ENCODE assay signal across 1 cellular context in the genomic region with DNA sequence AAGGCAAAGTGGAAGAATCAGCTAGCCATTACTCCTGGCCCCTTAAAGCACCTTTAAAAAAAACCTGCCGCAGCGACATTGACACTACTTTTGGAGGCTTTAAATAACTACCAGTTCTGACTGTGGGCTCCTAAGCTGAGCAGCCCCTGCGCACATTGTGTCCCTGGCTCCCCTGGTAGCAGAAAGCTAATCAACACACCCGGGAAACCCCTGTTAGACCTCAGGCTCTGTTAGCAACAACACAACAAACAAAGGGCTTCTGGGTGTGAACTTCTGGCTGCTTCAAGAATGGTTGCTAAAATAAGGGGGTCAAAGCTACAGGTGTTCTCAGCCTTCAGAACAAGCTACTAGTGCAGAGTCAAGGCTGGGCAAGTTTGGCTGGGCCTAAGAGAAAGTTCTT.
TF ChIP-seq lines count a peak whose summit lies in the region.

No MANE protein-coding gene starts in this region.

TF ChIP-seq in K562, 482 proteins besides CTCF, POLR2A, EP300 and RAD21 (continued from another document and continues in another):
- TF ChIP-seq, protein P1, sequence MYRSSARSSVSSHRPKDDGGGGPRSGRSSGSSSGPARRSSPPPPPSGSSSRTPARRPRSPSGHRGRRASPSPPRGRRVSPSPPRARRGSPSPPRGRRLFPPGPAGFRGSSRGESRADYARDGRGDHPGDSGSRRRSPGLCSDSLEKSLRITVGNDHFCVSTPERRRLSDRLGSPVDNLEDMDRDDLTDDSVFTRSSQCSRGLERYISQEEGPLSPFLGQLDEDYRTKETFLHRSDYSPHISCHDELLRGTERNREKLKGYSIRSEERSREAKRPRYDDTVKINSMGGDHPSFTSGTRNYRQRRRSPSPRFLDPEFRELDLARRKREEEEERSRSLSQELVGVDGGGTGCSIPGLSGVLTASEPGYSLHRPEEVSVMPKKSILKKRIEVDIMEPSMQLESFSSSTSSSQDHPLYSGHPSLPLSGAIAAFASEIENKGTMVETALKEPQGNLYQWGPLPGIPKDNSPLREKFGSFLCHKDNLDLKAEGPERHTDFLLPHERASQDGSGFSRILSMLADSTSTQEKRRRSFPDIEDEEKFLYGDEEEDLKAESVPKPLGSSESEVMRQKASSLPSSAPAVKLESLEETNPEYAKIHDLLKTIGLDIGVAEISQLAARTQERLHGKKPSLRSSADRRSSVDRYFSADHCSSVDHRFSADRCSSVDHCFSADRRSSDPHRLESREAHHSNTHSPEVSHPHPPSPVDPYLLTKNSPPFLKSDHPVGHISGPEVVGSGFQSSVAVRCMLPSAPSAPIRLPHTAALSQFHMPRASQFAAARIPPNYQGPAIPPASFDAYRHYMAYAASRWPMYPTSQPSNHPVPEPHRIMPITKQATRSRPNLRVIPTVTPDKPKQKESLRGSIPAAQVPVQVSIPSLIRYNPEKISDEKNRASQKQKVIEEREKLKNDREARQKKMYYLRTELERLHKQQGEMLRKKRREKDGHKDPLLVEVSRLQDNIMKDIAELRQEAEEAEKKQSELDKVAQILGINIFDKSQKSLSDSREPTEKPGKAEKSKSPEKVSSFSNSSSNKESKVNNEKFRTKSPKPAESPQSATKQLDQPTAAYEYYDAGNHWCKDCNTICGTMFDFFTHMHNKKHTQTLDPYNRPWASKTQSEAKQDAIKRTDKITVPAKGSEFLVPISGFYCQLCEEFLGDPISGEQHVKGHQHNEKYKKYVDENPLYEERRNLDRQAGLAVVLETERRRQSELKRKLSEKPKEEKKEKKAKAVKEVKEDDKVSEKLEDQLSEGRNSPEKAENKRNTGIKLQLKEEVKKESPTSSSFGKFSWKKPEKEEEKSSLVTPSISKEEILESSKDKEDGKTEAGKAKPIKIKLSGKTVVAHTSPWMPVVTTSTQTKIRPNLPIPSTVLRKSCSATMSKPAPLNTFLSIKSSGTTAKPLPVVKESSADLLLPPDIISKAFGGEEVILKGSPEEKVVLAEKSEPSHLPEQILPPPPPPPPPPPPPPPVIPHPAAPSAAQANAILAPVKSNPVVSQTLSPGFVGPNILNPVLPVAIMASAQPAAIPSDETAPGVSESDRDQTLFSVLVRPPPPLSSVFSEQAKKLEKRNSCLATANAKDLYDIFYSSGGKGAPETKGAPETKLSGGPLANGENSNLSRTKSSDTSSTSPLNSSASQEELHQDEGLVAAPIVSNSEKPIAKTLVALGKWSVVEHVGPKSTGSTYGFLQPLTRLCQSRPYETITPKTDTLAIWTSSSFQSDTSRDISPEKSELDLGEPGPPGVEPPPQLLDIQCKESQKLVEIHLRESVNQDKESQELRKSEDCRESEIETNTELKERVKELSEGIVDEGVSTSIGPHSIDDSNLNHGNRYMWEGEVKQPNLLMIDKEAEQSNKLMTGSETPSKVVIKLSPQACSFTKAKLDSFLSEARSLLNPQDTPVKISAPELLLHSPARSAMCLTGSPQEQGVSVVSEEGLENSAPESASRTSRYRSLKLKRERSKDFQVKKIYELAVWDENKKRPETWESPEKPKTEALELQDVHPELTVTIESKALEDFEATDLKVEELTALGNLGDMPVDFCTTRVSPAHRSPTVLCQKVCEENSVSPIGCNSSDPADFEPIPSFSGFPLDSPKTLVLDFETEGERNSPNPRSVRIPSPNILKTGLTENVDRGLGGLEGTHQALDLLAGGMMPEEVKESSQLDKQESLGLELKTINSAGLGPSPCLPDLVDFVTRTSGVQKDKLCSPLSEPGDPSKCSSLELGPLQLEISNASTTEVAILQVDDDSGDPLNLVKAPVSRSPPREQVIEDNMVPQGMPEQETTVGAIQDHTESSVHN (IDR thresholded peaks at IDR 0.05; ENCODE audit: borderline replicate concordance in 1 of 2, low read depth in 1 of 2): no peak
- TF ChIP-seq, protein P2, sequence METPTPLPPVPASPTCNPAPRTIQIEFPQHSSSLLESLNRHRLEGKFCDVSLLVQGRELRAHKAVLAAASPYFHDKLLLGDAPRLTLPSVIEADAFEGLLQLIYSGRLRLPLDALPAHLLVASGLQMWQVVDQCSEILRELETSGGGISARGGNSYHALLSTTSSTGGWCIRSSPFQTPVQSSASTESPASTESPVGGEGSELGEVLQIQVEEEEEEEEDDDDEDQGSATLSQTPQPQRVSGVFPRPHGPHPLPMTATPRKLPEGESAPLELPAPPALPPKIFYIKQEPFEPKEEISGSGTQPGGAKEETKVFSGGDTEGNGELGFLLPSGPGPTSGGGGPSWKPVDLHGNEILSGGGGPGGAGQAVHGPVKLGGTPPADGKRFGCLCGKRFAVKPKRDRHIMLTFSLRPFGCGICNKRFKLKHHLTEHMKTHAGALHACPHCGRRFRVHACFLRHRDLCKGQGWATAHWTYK (CRISPR knock-in tag; IDR thresholded peaks at IDR 0.05): no peak
- TF ChIP-seq PHB (CRISPR knock-in tag; IDR thresholded peaks at IDR 0.05): no peak
- no peak for TF ChIP-seq ZNF384 (IDR thresholded peaks at IDR 0.05; ENCODE audit: low read depth, low read length)
- TF ChIP-seq, protein P3, sequence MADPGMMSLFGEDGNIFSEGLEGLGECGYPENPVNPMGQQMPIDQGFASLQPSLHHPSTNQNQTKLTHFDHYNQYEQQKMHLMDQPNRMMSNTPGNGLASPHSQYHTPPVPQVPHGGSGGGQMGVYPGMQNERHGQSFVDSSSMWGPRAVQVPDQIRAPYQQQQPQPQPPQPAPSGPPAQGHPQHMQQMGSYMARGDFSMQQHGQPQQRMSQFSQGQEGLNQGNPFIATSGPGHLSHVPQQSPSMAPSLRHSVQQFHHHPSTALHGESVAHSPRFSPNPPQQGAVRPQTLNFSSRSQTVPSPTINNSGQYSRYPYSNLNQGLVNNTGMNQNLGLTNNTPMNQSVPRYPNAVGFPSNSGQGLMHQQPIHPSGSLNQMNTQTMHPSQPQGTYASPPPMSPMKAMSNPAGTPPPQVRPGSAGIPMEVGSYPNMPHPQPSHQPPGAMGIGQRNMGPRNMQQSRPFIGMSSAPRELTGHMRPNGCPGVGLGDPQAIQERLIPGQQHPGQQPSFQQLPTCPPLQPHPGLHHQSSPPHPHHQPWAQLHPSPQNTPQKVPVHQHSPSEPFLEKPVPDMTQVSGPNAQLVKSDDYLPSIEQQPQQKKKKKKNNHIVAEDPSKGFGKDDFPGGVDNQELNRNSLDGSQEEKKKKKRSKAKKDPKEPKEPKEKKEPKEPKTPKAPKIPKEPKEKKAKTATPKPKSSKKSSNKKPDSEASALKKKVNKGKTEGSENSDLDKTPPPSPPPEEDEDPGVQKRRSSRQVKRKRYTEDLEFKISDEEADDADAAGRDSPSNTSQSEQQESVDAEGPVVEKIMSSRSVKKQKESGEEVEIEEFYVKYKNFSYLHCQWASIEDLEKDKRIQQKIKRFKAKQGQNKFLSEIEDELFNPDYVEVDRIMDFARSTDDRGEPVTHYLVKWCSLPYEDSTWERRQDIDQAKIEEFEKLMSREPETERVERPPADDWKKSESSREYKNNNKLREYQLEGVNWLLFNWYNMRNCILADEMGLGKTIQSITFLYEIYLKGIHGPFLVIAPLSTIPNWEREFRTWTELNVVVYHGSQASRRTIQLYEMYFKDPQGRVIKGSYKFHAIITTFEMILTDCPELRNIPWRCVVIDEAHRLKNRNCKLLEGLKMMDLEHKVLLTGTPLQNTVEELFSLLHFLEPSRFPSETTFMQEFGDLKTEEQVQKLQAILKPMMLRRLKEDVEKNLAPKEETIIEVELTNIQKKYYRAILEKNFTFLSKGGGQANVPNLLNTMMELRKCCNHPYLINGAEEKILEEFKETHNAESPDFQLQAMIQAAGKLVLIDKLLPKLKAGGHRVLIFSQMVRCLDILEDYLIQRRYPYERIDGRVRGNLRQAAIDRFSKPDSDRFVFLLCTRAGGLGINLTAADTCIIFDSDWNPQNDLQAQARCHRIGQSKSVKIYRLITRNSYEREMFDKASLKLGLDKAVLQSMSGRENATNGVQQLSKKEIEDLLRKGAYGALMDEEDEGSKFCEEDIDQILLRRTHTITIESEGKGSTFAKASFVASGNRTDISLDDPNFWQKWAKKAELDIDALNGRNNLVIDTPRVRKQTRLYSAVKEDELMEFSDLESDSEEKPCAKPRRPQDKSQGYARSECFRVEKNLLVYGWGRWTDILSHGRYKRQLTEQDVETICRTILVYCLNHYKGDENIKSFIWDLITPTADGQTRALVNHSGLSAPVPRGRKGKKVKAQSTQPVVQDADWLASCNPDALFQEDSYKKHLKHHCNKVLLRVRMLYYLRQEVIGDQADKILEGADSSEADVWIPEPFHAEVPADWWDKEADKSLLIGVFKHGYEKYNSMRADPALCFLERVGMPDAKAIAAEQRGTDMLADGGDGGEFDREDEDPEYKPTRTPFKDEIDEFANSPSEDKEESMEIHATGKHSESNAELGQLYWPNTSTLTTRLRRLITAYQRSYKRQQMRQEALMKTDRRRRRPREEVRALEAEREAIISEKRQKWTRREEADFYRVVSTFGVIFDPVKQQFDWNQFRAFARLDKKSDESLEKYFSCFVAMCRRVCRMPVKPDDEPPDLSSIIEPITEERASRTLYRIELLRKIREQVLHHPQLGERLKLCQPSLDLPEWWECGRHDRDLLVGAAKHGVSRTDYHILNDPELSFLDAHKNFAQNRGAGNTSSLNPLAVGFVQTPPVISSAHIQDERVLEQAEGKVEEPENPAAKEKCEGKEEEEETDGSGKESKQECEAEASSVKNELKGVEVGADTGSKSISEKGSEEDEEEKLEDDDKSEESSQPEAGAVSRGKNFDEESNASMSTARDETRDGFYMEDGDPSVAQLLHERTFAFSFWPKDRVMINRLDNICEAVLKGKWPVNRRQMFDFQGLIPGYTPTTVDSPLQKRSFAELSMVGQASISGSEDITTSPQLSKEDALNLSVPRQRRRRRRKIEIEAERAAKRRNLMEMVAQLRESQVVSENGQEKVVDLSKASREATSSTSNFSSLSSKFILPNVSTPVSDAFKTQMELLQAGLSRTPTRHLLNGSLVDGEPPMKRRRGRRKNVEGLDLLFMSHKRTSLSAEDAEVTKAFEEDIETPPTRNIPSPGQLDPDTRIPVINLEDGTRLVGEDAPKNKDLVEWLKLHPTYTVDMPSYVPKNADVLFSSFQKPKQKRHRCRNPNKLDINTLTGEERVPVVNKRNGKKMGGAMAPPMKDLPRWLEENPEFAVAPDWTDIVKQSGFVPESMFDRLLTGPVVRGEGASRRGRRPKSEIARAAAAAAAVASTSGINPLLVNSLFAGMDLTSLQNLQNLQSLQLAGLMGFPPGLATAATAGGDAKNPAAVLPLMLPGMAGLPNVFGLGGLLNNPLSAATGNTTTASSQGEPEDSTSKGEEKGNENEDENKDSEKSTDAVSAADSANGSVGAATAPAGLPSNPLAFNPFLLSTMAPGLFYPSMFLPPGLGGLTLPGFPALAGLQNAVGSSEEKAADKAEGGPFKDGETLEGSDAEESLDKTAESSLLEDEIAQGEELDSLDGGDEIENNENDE (IDR thresholded peaks at IDR 0.05; ENCODE audit: low read depth, low read length): no peak
- no peak for TF ChIP-seq U2AF2 (optimal IDR thresholded peaks at IDR 0.05; ENCODE audit: low read depth, low read length)
- no peak for TF ChIP-seq CAMTA2 (CRISPR knock-in tag; conservative IDR thresholded peaks at IDR 0.05)
- TF ChIP-seq FUS (optimal IDR thresholded peaks at IDR 0.05; ENCODE audit: low read depth, low read length): no peak
- TF ChIP-seq, protein P4, sequence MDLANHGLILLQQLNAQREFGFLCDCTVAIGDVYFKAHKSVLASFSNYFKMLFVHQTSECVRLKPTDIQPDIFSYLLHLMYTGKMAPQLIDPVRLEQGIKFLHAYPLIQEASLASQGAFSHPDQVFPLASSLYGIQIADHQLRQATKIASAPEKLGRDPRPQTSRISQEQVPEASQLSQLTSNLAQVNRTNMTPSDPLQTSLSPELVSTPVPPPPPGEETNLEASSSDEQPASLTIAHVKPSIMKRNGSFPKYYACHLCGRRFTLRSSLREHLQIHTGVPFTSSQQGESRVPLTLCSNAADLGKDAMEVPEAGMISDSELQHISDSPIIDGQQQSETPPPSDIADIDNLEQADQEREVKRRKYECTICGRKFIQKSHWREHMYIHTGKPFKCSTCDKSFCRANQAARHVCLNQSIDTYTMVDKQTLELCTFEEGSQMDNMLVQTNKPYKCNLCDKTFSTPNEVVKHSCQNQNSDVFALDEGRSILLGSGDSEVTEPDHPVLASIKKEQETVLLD (IDR thresholded peaks at IDR 0.05): no peak
- TF ChIP-seq, protein P5, sequence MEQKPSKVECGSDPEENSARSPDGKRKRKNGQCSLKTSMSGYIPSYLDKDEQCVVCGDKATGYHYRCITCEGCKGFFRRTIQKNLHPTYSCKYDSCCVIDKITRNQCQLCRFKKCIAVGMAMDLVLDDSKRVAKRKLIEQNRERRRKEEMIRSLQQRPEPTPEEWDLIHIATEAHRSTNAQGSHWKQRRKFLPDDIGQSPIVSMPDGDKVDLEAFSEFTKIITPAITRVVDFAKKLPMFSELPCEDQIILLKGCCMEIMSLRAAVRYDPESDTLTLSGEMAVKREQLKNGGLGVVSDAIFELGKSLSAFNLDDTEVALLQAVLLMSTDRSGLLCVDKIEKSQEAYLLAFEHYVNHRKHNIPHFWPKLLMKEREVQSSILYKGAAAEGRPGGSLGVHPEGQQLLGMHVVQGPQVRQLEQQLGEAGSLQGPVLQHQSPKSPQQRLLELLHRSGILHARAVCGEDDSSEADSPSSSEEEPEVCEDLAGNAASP (IDR thresholded peaks at IDR 0.05): no peak
- TF ChIP-seq ELF4 (CRISPR knock-in tag; IDR thresholded peaks at IDR 0.05): no peak
- no peak for TF ChIP-seq KLF16 (IDR thresholded peaks at IDR 0.05)
- TF ChIP-seq, protein P6, sequence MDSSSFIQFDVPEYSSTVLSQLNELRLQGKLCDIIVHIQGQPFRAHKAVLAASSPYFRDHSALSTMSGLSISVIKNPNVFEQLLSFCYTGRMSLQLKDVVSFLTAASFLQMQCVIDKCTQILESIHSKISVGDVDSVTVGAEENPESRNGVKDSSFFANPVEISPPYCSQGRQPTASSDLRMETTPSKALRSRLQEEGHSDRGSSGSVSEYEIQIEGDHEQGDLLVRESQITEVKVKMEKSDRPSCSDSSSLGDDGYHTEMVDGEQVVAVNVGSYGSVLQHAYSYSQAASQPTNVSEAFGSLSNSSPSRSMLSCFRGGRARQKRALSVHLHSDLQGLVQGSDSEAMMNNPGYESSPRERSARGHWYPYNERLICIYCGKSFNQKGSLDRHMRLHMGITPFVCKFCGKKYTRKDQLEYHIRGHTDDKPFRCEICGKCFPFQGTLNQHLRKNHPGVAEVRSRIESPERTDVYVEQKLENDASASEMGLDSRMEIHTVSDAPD (CRISPR knock-in tag; IDR thresholded peaks at IDR 0.05): no peak
- TF ChIP-seq RB1 (IDR thresholded peaks at IDR 0.05; ENCODE audit: low read depth): no peak
